Comparison of ENCODE assay signal across 8 cellular contexts in the genomic region with DNA sequence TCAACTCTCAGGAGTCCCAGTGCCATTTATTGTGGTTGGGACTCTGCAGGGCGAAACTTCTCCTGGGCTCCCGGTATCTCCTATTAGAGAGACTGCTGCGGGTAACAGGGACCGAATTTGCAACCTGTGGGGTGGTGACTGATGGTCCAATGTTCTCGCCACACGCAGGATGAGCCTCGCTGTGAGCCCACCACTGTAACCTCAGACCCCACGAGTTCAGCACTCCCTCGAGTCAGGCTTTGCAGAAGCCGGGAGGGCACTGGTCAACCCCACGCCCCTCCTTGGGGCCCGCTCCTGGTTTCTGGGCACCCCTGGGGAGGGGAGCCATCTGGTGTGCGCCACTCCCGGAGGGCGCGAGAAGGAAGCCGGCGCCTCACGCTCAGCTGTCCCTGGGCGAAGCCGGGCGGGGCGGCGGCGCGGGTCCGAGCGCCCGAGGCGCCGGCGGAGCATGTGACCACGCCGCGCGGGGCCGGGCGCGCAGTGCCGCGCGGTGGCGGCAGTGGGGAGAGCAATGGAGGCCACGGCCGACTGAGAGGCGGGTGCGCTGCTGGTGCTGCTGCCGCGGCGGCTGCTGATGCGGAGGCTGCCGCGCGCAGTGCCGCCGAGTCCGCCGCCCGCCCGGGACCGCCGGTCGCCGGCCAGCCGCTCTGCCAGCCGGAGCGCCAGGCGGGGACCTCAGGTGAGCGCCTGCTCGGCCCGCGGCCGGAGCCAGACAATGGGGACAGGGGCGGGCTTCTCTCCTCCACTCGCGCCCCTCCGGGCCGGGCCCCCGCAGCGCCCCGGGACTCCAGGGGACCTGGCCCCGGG.
DNase-seq lines count a peak whose midpoint lies in the region; ATAC-seq and TF ChIP-seq lines count a peak whose summit lies in the region.

No MANE protein-coding gene starts in this region.

- no peak overlapping the region for H3K9ac ChIP-seq in rectal smooth muscle tissue (ENCODE audit: low read length)

- H3K27me3 ChIP-seq in GM23338 (ENCODE audit: insufficient read depth) (peaks cover 3% of the 10 kb centered on the region; the same call in 1 of the 2 replicates), ascending aorta (no peaks in the 10 kb centered on the region), rectal smooth muscle tissue (ENCODE audit: control insufficient read depth, insufficient read depth, low read length) (no peaks in the 10 kb centered on the region)

- peak overlapping the region; percentile 88 for H3K4me2 ChIP-seq in GM23338

- DNase-seq in GM12864 (ENCODE audit: low read depth): no peak
- peak; percentile 80 for DNase-seq in GM23338 (ENCODE audit: low spot score)
- peak; percentile 62 for DNase-seq in KBM-7
- peak; percentile 52 for DNase-seq in RWPE1 (ENCODE audit: low spot score)
- DNase-seq in ascending aorta (ENCODE audit: low spot score in 2 of 2): no peak
- peak; percentile 45 to 60 for DNase-seq in hippocampal formation (lab: John Stamatoyannopoulos, UW)
- no peak for DNase-seq in effector CD4-positive, alpha-beta T cell

- no peaks in the 10 kb centered on the region for H3K9me2 ChIP-seq in GM23338 (ENCODE audit: insufficient read depth)

- peaks cover 7% of the 10 kb centered on the region for H3K27me3 Mint-ChIP-seq in GM23338 (ENCODE audit: insufficient read depth, low read depth, poor library complexity)

- POLR2A ChIA-PET in RWPE1 (lab: Yijun Ruan, JAX; ENCODE audit: low non-redundant PET): no interaction called here

- ATAC-seq in GM23338: peak; percentile 74

- H3K4me3 ChIP-seq in GM12864 (ENCODE audit: low read depth, low read length) (peak overlapping the region; percentile 66), GM23338 (peak overlapping the region; percentile 61), ascending aorta (peak overlapping the region; percentile 73 to 93), rectal smooth muscle tissue (ENCODE audit: low read length) (peak overlapping the region; percentile 74)

- H4K20me1 ChIP-seq in GM23338 (replicated peaks; ENCODE audit: insufficient read depth): no peaks in the 10 kb centered on the region

- peaks cover 14% of the 10 kb centered on the region; the same call in 1 of the 2 replicates for H3K79me2 ChIP-seq in GM23338 (replicated peaks; ENCODE audit: insufficient read depth)

- intact Hi-C loops in ascending aorta (cut with DNase I): no loop called here

- CTCF ChIA-PET in RWPE1 (lab: Yijun Ruan, JAX): no interaction called here

- no peaks in the 10 kb centered on the region for H3K9me3 Mint-ChIP-seq in GM23338

- H3K9me3 ChIP-seq in ascending aorta: no peaks in the 10 kb centered on the region

- in situ Hi-C loops in KBM-7 (cut with MboI; ENCODE audit: low pct_unique_long_range_greater_than_20kb, low sequenced_read_pairs): no loop called here

- H3K36me3 ChIP-seq in GM23338 (ENCODE audit: insufficient read depth) (no peaks in the 10 kb centered on the region), ascending aorta (no peaks in the 10 kb centered on the region), rectal smooth muscle tissue (ENCODE audit: control insufficient read depth, insufficient read depth, low read length) (no peaks in the 10 kb centered on the region)

- H3K4me1 Mint-ChIP-seq in GM23338: peaks cover 23% of the 10 kb centered on the region; the same call in 2 of the 3 replicates

- H3K27ac ChIP-seq in GM23338 (ENCODE audit: low read depth): peak overlapping the region; percentile 79; the same call in 1 of the 2 replicates
- peak overlapping the region; percentile 3; the same call in 1 of the 2 replicates for H3K27ac ChIP-seq in RWPE1
- H3K27ac ChIP-seq in ascending aorta: no peak overlapping the region
- H3K27ac ChIP-seq in rectal smooth muscle tissue (ENCODE audit: low read depth, low read length): no peak overlapping the region

- peak overlapping the region; percentile 86; the same call in 1 of the 2 replicates for H3K27ac Mint-ChIP-seq in GM23338

- peak overlapping the region; percentile 89 for H3K4me3 Mint-ChIP-seq in GM23338

- H3K4me1 ChIP-seq in GM23338 (ENCODE audit: insufficient read depth) (peaks cover 19% of the 10 kb centered on the region), ascending aorta (peaks cover 0 to 4% of the 10 kb centered on the region in 2 donors), rectal smooth muscle tissue (ENCODE audit: control insufficient read depth, insufficient read depth, low read length) (no peaks in the 10 kb centered on the region)

- H3F3A ChIP-seq in GM23338 (replicated peaks; ENCODE audit: low read depth): no peaks in the 10 kb centered on the region; the same call in 1 of the 2 replicates

- TF ChIP-seq CTCF in GM12864 (IDR thresholded peaks at IDR 0.05; ENCODE audit: low read depth, low read length, missing control alignments): peak; percentile 65
- TF ChIP-seq CTCF in GM23338 (conservative IDR thresholded peaks at IDR 0.05; ENCODE audit: low read depth in 2 of 2): peak in 1 of 2 experiments; percentile 27; a peak in 1 of 4 replicates
- TF ChIP-seq CTCF in RWPE1 (conservative IDR thresholded peaks at IDR 0.05; ENCODE audit: low read depth): peak; percentile 76
- TF ChIP-seq CTCF in ascending aorta (IDR thresholded peaks at IDR 0.05): peak in 1 of 3 experiments; percentile 23

- peak overlapping the region; percentile 90 for H2AFZ ChIP-seq in GM23338

- H3K36me3 Mint-ChIP-seq in GM23338 (ENCODE audit: low read depth): no peaks in the 10 kb centered on the region

TF ChIP-seq in GM23338, 12 proteins besides CTCF, POLR2A, EP300 and RAD21 (continues in another document):
- TF ChIP-seq ZNF331 (CRISPR knock-in tag; IDR thresholded peaks at IDR 0.05; ENCODE audit: low read depth) (no peak), ZNF114 (CRISPR knock-in tag; IDR thresholded peaks at IDR 0.05) (no peak), EZH2phosphoT487 (IDR thresholded peaks at IDR 0.05; ENCODE audit: unreplicated experiment) (no peak), CREB1 (CRISPR knock-in tag; IDR thresholded peaks at IDR 0.05; ENCODE audit: low read depth) (no peak), STAT1 (IDR thresholded peaks at IDR 0.05; ENCODE audit: unreplicated experiment) (no peak), POLR2AphosphoS5 (IDR thresholded peaks at IDR 0.05; ENCODE audit: low read depth) (no peak), EZH2 (IDR thresholded peaks at IDR 0.05; ENCODE audit: low read depth, unreplicated experiment) (no peak), JUNB (IDR thresholded peaks at IDR 0.05; ENCODE audit: unreplicated experiment) (no peak)
- TF ChIP-seq, protein P1, sequence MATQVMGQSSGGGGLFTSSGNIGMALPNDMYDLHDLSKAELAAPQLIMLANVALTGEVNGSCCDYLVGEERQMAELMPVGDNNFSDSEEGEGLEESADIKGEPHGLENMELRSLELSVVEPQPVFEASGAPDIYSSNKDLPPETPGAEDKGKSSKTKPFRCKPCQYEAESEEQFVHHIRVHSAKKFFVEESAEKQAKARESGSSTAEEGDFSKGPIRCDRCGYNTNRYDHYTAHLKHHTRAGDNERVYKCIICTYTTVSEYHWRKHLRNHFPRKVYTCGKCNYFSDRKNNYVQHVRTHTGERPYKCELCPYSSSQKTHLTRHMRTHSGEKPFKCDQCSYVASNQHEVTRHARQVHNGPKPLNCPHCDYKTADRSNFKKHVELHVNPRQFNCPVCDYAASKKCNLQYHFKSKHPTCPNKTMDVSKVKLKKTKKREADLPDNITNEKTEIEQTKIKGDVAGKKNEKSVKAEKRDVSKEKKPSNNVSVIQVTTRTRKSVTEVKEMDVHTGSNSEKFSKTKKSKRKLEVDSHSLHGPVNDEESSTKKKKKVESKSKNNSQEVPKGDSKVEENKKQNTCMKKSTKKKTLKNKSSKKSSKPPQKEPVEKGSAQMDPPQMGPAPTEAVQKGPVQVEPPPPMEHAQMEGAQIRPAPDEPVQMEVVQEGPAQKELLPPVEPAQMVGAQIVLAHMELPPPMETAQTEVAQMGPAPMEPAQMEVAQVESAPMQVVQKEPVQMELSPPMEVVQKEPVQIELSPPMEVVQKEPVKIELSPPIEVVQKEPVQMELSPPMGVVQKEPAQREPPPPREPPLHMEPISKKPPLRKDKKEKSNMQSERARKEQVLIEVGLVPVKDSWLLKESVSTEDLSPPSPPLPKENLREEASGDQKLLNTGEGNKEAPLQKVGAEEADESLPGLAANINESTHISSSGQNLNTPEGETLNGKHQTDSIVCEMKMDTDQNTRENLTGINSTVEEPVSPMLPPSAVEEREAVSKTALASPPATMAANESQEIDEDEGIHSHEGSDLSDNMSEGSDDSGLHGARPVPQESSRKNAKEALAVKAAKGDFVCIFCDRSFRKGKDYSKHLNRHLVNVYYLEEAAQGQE (IDR thresholded peaks at IDR 0.05; ENCODE audit: unreplicated experiment): no peak
- TF ChIP-seq, protein P2, sequence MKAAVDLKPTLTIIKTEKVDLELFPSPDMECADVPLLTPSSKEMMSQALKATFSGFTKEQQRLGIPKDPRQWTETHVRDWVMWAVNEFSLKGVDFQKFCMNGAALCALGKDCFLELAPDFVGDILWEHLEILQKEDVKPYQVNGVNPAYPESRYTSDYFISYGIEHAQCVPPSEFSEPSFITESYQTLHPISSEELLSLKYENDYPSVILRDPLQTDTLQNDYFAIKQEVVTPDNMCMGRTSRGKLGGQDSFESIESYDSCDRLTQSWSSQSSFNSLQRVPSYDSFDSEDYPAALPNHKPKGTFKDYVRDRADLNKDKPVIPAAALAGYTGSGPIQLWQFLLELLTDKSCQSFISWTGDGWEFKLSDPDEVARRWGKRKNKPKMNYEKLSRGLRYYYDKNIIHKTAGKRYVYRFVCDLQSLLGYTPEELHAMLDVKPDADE (IDR thresholded peaks at IDR 0.05): no peak

Comparison
In these comparisons a context has a peak if more than half of its experiments do, and no peak if none do; other contexts are left out.
1. DNase-seq: peak in GM23338 (single experiment), KBM-7 (single experiment), RWPE1 (single experiment) and hippocampal formation (2 of 2); none in GM12864 (single experiment), ascending aorta (0 of 2) and effector CD4-positive, alpha-beta T cell (single experiment).
2. H3K27ac ChIP-seq: peak in GM23338 (single experiment) and RWPE1 (single experiment); none in ascending aorta (0 of 2) and rectal smooth muscle tissue (single experiment).
3. Peak in every context shown above with its lines, with median percentiles within 50 percentile points of each other: H3K4me3 ChIP-seq.